Comparison of ENCODE assay signal across 16 cellular contexts in the genomic region with DNA sequence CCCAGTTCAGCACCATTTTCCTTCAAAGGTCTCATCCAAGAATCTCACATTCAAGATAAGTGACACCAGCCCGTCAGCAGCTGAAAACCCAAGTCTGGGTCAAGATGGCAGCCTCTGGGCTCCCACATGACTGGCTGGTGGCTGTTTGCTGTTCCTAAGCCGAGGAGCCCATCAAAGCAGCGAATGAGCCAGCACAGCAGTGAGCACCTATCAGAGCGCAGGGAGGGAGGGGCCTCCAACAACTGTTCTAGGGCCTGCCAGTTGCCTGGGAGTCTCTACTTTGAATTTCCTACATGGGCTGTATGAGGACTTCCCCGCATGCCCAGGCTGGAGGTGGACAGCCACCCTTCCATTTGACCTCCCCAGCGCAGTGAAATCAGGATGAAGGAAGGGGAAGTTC.
DNase-seq lines count a peak whose midpoint lies in the region; ATAC-seq lines count a peak whose summit lies in the region.
"Had no signal": no experiment of that assay in that cellular context is flagged by ENCODE, and none has a peak within 500 bp of the region (broad histone marks: within the 10 kb centered on the region; RNA-seq: fewer than 3 reads in every experiment).

No MANE protein-coding gene starts in this region.

- H3K27ac Mint-ChIP-seq in central memory CD8-positive, alpha-beta T cell (ENCODE audit: low read depth), result peak overlapping the region; percentile 65
- peak overlapping the region; percentile 48 for H3K27ac Mint-ChIP-seq in stimulated activated naive B cell treated with anti-CD40 and anti-IgM and Interleukin-4, amounts not matched to agents 10 μg/mL and 1 μg/mL and 100 μg/mL, for 72 hours
- H3K27ac Mint-ChIP-seq: CD8-positive, alpha-beta T cell had no signal

- no peak for ATAC-seq in central memory CD8-positive, alpha-beta T cell (replicated peaks; ENCODE audit: extremely low read depth, poor library complexity, severe bottlenecking)
- ATAC-seq in stimulated activated naive B cell treated with anti-CD40 and anti-IgM and Interleukin-4, amounts not matched to agents 10 μg/mL and 1 μg/mL and 100 μg/mL, for 72 hours (replicated peaks), result no peak
- ATAC-seq: CD8-positive, alpha-beta T cell; GM12878 had no signal

- peaks cover 12% of the 10 kb centered on the region for H3K36me3 Mint-ChIP-seq in central memory CD8-positive, alpha-beta T cell (ENCODE audit: insufficient read depth)
- H3K36me3 Mint-ChIP-seq in stimulated activated naive B cell treated with anti-CD40 and anti-IgM and Interleukin-4, amounts not matched to agents 10 μg/mL and 1 μg/mL and 100 μg/mL, for 72 hours, result peaks cover 49 to 63% of the 10 kb centered on the region in 2 donors

- peak; percentile 24 for DNase-seq in activated CD8-positive, alpha-beta memory T cell treated with anti-CD3 and anti-CD28 coated beads for 24 hours
- DNase-seq in activated CD8-positive, alpha-beta memory T cell treated with anti-CD3 and anti-CD28 coated beads, Interleukin-2, amount 50 U/mL, for 48 hours, result no peak
- DNase-seq in central memory CD8-positive, alpha-beta T cell (ENCODE audit: low spot score in 2 of 2), result no peak
- DNase-seq in stimulated activated naive B cell treated with anti-CD40 and anti-IgM and Interleukin-4, amounts not matched to agents 10 μg/mL and 1 μg/mL and 100 μg/mL, for 72 hours, result no peak
- DNase-seq in NCI-H1436 treated with DMSO at 0.1 percent for 48 hours (lab: John Stamatoyannopoulos, UW), result no peak
- no peak for DNase-seq in GM19238 (ENCODE audit: insufficient read length, low spot score)
- DNase-seq in D341Med (ENCODE audit: low spot score), result no peak
- DNase-seq: 8988T, Calu3, DMS 273 treated with DMSO at 0.1 percent for 48 hours, DMS53, DND-41, EL, HCEC 1CT had no signal

- H3K4me3 Mint-ChIP-seq in central memory CD8-positive, alpha-beta T cell, result no peak overlapping the region
- no peak overlapping the region for H3K4me3 Mint-ChIP-seq in stimulated activated naive B cell treated with anti-CD40 and anti-IgM and Interleukin-4, amounts not matched to agents 10 μg/mL and 1 μg/mL and 100 μg/mL, for 72 hours
- H3K4me3 Mint-ChIP-seq: CD8-positive, alpha-beta T cell had no signal

- no peaks in the 10 kb centered on the region for H3K4me1 Mint-ChIP-seq in central memory CD8-positive, alpha-beta T cell
- peaks cover 0 to 8% of the 10 kb centered on the region in 2 donors for H3K4me1 Mint-ChIP-seq in stimulated activated naive B cell treated with anti-CD40 and anti-IgM and Interleukin-4, amounts not matched to agents 10 μg/mL and 1 μg/mL and 100 μg/mL, for 72 hours

- H3K27me3 Mint-ChIP-seq in central memory CD8-positive, alpha-beta T cell, result no peaks in the 10 kb centered on the region
- no peaks in the 10 kb centered on the region for H3K27me3 Mint-ChIP-seq in stimulated activated naive B cell treated with anti-CD40 and anti-IgM and Interleukin-4, amounts not matched to agents 10 μg/mL and 1 μg/mL and 100 μg/mL, for 72 hours

- H3K9me3 Mint-ChIP-seq in central memory CD8-positive, alpha-beta T cell, result no peaks in the 10 kb centered on the region
- H3K9me3 Mint-ChIP-seq in stimulated activated naive B cell treated with anti-CD40 and anti-IgM and Interleukin-4, amounts not matched to agents 10 μg/mL and 1 μg/mL and 100 μg/mL, for 72 hours, result no peaks in the 10 kb centered on the region
- H3K9me3 Mint-ChIP-seq: CD8-positive, alpha-beta T cell had no signal
